8 cellular contexts compared by ENCODE assay signal in genomic region chr3:129026728-129027543, GRCh38. TPM values are rescaled to one million over a fixed set of nuclear protein-coding genes. Genes with fewer than 3 reads are reported as not detected.
DNase-seq lines count a peak whose midpoint lies in the region; ATAC-seq and TF ChIP-seq lines count a peak whose summit lies in the region.

No MANE protein-coding gene starts in this region.

- no peaks in the 10 kb centered on the region for H3K79me2 ChIP-seq in OCI-LY7 (ENCODE audit: insufficient read depth, low read depth, low read length)

- H2AFZ ChIP-seq in OCI-LY7 (ENCODE audit: low read length) = peak overlapping the region; percentile 97

- peak; percentile 97 for ATAC-seq in GM21515 (IDR thresholded peaks at IDR 0.05; ENCODE audit: unreplicated experiment)
- peak; percentile 99 to 100 for ATAC-seq in activated T-cell treated with anti-CD3 and anti-CD28 coated beads, Interleukin-2, amount 50 U/mL, for 4 hours
- peak; percentile 92 to 94 for ATAC-seq in naive B cell (ENCODE audit: low read depth in 2 of 2)
- peak; percentile 99 for ATAC-seq in stimulated activated effector memory CD8-positive, alpha-beta T cell treated with anti-CD3 and anti-CD28 coated beads, Interleukin-12 subunit alpha, Interleukin-12 subunit beta, amount 100 ng/mL, for 72 hours

- no peaks in the 10 kb centered on the region for H4K20me1 ChIP-seq in OCI-LY7 (ENCODE audit: insufficient read depth, low read length)

- peak overlapping the region; percentile 72 for H3K4me3 Mint-ChIP-seq in activated T-cell treated with anti-CD3 and anti-CD28 coated beads, Interleukin-2, amount 50 U/mL, for 4 hours
- peak overlapping the region; percentile 65 to 94 (median 85) for H3K4me3 Mint-ChIP-seq in naive B cell
- H3K4me3 Mint-ChIP-seq in stimulated activated effector memory CD8-positive, alpha-beta T cell treated with anti-CD3 and anti-CD28 coated beads, Interleukin-12 subunit alpha, Interleukin-12 subunit beta, amount 100 ng/mL, for 72 hours = peak overlapping the region; percentile 72

- no peaks in the 10 kb centered on the region for H3K9me2 ChIP-seq in OCI-LY7 (ENCODE audit: insufficient read depth, low read length)

- intact Hi-C loops in OCI-LY7 (cut with micrococcal nuclease; ENCODE audit: unreplicated experiment) = loop anchor here (2.0 kb wide), 2 partner anchors 56 to 222 kb away; partner anchors contain the start of gene COPG1

- peak overlapping the region; percentile 66 for H3K4me3 ChIP-seq in OCI-LY7 (ENCODE audit: low read depth, low read length, poor library complexity, severe bottlenecking)

- H3K4me1 ChIP-seq in OCI-LY7 (ENCODE audit: insufficient read depth, low read length, poor library complexity, severe bottlenecking) = peaks cover 38% of the 10 kb centered on the region

- H3K27ac Mint-ChIP-seq in naive B cell = peak overlapping the region; percentile 98 to 100 (median 99)
- peak overlapping the region; percentile 92 for H3K27ac Mint-ChIP-seq in stimulated activated effector memory CD8-positive, alpha-beta T cell treated with anti-CD3 and anti-CD28 coated beads, Interleukin-12 subunit alpha, Interleukin-12 subunit beta, amount 100 ng/mL, for 72 hours

- CTCF ChIA-PET in OCI-LY7 (lab: Charles Lee; ENCODE audit: unreplicated experiment) = interaction anchor here (2.7 kb wide), 1 partner anchor 10 kb away, joined by 19 read pairs; no protein-coding TSS in a partner anchor

- TF ChIP-seq CTCF in OCI-LY7 (conservative IDR thresholded peaks at IDR 0.05; ENCODE audit: low read length) = peak; percentile 89

- H3K36me3 Mint-ChIP-seq in activated T-cell treated with anti-CD3 and anti-CD28 coated beads, Interleukin-2, amount 50 U/mL, for 4 hours (ENCODE audit: insufficient read depth) = no peaks in the 10 kb centered on the region
- H3K36me3 Mint-ChIP-seq in naive B cell = no peaks in the 10 kb centered on the region
- H3K36me3 Mint-ChIP-seq in stimulated activated effector memory CD8-positive, alpha-beta T cell treated with anti-CD3 and anti-CD28 coated beads, Interleukin-12 subunit alpha, Interleukin-12 subunit beta, amount 100 ng/mL, for 72 hours = no peaks in the 10 kb centered on the region

- POLR2A ChIA-PET in OCI-LY7 (lab: Charles Lee) = interaction anchor here (0.6 to 3.2 kb wide), 11 partner anchors 11 to 463 kb away, joined by 3 to 24 read pairs (median 4); partner anchors contain the start of gene COPG1

- peak overlapping the region; percentile 44 for H3K27ac ChIP-seq in OCI-LY7 (ENCODE audit: low read depth, low read length, poor library complexity, severe bottlenecking)

- H3K27me3 Mint-ChIP-seq in activated T-cell treated with anti-CD3 and anti-CD28 coated beads, Interleukin-2, amount 50 U/mL, for 4 hours (ENCODE audit: low read depth) = no peaks in the 10 kb centered on the region
- no peaks in the 10 kb centered on the region for H3K27me3 Mint-ChIP-seq in naive B cell

- 0 out of 2 replicates have a peak, but pooled peaks cover 7% of the 10 kb centered on the region for H3K9me3 ChIP-seq in OCI-LY7 (ENCODE audit: low read length)

- BruUV-seq in OCI-LY7 (replicated peaks; lab: Mats Ljungman, UMichigan) = no TSS peak

- DNase-seq in DMS114 treated with DMSO at 0.1 percent for 48 hours (lab: John Stamatoyannopoulos, UW; ENCODE audit: unreplicated experiment) = peak; percentile 70
- DNase-seq in HuH-7 (ENCODE audit: low spot score) = peak; percentile 99
- DNase-seq in OCI-LY7 (ENCODE audit: low spot score) = peak; percentile 98
- DNase-seq in activated T-cell treated with anti-CD3 and anti-CD28 coated beads, Interleukin-2, amount 50 U/mL, for 4 hours = peak; percentile 83
- DNase-seq in fibroblast of gingiva (ENCODE audit: low read depth) = peak; percentile 47
- DNase-seq in naive B cell = peak; percentile 93
- peak; percentile 86 to 92 for DNase-seq in stimulated activated effector memory CD8-positive, alpha-beta T cell treated with anti-CD3 and anti-CD28 coated beads, Interleukin-12 subunit alpha, Interleukin-12 subunit beta, amount 100 ng/mL, for 72 hours (ENCODE audit: low spot score in 2 of 2)

- peaks cover 17% of the 10 kb centered on the region for H3K4me1 Mint-ChIP-seq in activated T-cell treated with anti-CD3 and anti-CD28 coated beads, Interleukin-2, amount 50 U/mL, for 4 hours (ENCODE audit: low read depth)
- peaks cover 5 to 19% (median 16%) of the 10 kb centered on the region in 3 donors for H3K4me1 Mint-ChIP-seq in naive B cell
- H3K4me1 Mint-ChIP-seq in stimulated activated effector memory CD8-positive, alpha-beta T cell treated with anti-CD3 and anti-CD28 coated beads, Interleukin-12 subunit alpha, Interleukin-12 subunit beta, amount 100 ng/mL, for 72 hours = peaks cover 20% of the 10 kb centered on the region

- peak overlapping the region; percentile 85 for H3K4me2 ChIP-seq in OCI-LY7 (ENCODE audit: low read length)

- no peaks in the 10 kb centered on the region for H3K9me3 Mint-ChIP-seq in activated T-cell treated with anti-CD3 and anti-CD28 coated beads, Interleukin-2, amount 50 U/mL, for 4 hours
- H3K9me3 Mint-ChIP-seq in naive B cell = peaks cover 0 to 2% (median 0%) of the 10 kb centered on the region in 7 donors
- H3K9me3 Mint-ChIP-seq in stimulated activated effector memory CD8-positive, alpha-beta T cell treated with anti-CD3 and anti-CD28 coated beads, Interleukin-12 subunit alpha, Interleukin-12 subunit beta, amount 100 ng/mL, for 72 hours = no peaks in the 10 kb centered on the region

- H3K36me3 ChIP-seq in OCI-LY7 (ENCODE audit: insufficient read depth, low read length) = no peaks in the 10 kb centered on the region

RNA-seq across cellular contexts. Expression of gene EFCC1, which starts 25.8 kb away (rescaled TPM):
- not detected in 2 replicates for total RNA-seq in OCI-LY7 (2014; rRNA removed; shearing (Covaris generic))
- not detected in 2 replicates for total RNA-seq in OCI-LY7 (2022)
- under 1 TPM in 2 of 3 donors, not detected in 1; 0.26 to 0.35 TPM for total RNA-seq in activated T-cell treated with anti-CD3 and anti-CD28 coated beads, Interleukin-2, amount 50 U/mL, for 4 hours
- not detected for polyA plus RNA-seq in naive B cell (ENCODE audit: low read depth in 6 of 6)

RNA-seq across cellular contexts. Expression of gene CFAP92, which starts 33.1 kb away (rescaled TPM):
- total RNA-seq in OCI-LY7 (2014; rRNA removed; shearing (Covaris generic)) = 0.66 TPM in 1 of 2 replicates, not detected in the other
- total RNA-seq in OCI-LY7 (2022) = 0.08 and 0.18 TPM in 2 replicates
- under 1 TPM in 1 of 3 donors, not detected in 2; 0.18 TPM for total RNA-seq in activated T-cell treated with anti-CD3 and anti-CD28 coated beads, Interleukin-2, amount 50 U/mL, for 4 hours
- polyA plus RNA-seq in naive B cell (ENCODE audit: low read depth in 6 of 6) = not detected

RNA-seq across cellular contexts. Expression of gene GP9, which starts 33.6 kb away (rescaled TPM):
- total RNA-seq in OCI-LY7 (2014; rRNA removed; shearing (Covaris generic)) = not detected in 2 replicates
- total RNA-seq in OCI-LY7 (2022) = not detected in 2 replicates
- not detected for total RNA-seq in activated T-cell treated with anti-CD3 and anti-CD28 coated beads, Interleukin-2, amount 50 U/mL, for 4 hours
- polyA plus RNA-seq in naive B cell (ENCODE audit: low read depth in 6 of 6) = 1 to 10 TPM in 5 of 6 donors, under 1 TPM in 1; 0.99 to 6.8 (median 4.1) TPM

Comparison
In these comparisons a context has a peak if more than half of its experiments do, and no peak if none do; other contexts are left out.
1. Peak in every context shown above with its lines: DNase-seq, ATAC-seq, H3K4me3 ChIP-seq and H3K27ac ChIP-seq.
2. DNase-seq: peak in every context shown above with its lines; median percentile 99 in HuH-7; 98 in OCI-LY7; 93 in naive B cell; 89 in stimulated activated effector memory CD8-positive, alpha-beta T cell treated with anti-CD3 and anti-CD28 coated beads, Interleukin-12 subunit alpha, Interleukin-12 subunit beta, amount 100 ng/mL, for 72 hours; 83 in activated T-cell treated with anti-CD3 and anti-CD28 coated beads, Interleukin-2, amount 50 U/mL, for 4 hours; 70 in DMS114 treated with DMSO at 0.1 percent for 48 hours; 47 in fibroblast of gingiva.